ENCODE assay signal across 26 cellular contexts in genomic region chr2:159196393-159196925, GRCh38.
"Had no signal": no experiment of that assay in that cellular context is flagged by ENCODE, and none has a peak within 500 bp of the region (broad histone marks: within the 10 kb centered on the region; RNA-seq: fewer than 3 reads in every experiment).

No MANE protein-coding gene starts in this region.

- H3K9me3 Mint-ChIP-seq: activated naive CD4-positive, alpha-beta T cell treated with anti-CD3 and anti-CD28 coated beads for 36 hours; activated naive CD8-positive, alpha-beta T cell treated with anti-CD3 and anti-CD28 coated beads for 36 hours; activated T-helper 1 cell treated with anti-CD3 and anti-CD28 coated beads, Interleukin-12 subunit alpha, Interleukin-12 subunit beta, Interleukin-2, Interleukin-4 antibody, amounts not matched to agents 30 ng/mL and 10 ng/mL and 1 ng/mL, durations not matched to agents 14 hours and 24 hours and 36 hours; mesothelial cell of epicardium; naive thymus-derived CD4-positive, alpha-beta T cell; neural progenitor cell had no signal

- H3K27me3 ChIP-seq: adrenal gland, body of pancreas, dorsolateral prefrontal cortex, neural progenitor cell, thyroid gland had no signal

- H3K4me1 ChIP-seq: adrenal gland, body of pancreas had no signal

- H3K27me3 Mint-ChIP-seq: activated naive CD8-positive, alpha-beta T cell treated with anti-CD3 and anti-CD28 coated beads for 36 hours; naive thymus-derived CD4-positive, alpha-beta T cell; T-helper 17 cell had no signal

- H3K9me3 ChIP-seq: adrenal gland, body of pancreas, thyroid gland had no signal

- H3K4me3 Mint-ChIP-seq: activated naive CD4-positive, alpha-beta T cell treated with anti-CD3 and anti-CD28 coated beads for 36 hours; activated naive CD8-positive, alpha-beta T cell treated with anti-CD3 and anti-CD28 coated beads for 36 hours; activated T-helper 1 cell treated with anti-CD3 and anti-CD28 coated beads, Interleukin-12 subunit alpha, Interleukin-12 subunit beta, Interleukin-2, Interleukin-4 antibody, amounts not matched to agents 30 ng/mL and 10 ng/mL and 1 ng/mL, durations not matched to agents 14 hours and 24 hours and 36 hours; mesothelial cell of epicardium; naive thymus-derived CD4-positive, alpha-beta T cell; neural progenitor cell; T-helper 17 cell had no signal

- H3K27ac Mint-ChIP-seq: activated naive CD4-positive, alpha-beta T cell treated with anti-CD3 and anti-CD28 coated beads for 36 hours; activated naive CD8-positive, alpha-beta T cell treated with anti-CD3 and anti-CD28 coated beads for 36 hours; activated T-helper 1 cell treated with anti-CD3 and anti-CD28 coated beads, Interleukin-12 subunit alpha, Interleukin-12 subunit beta, Interleukin-2, Interleukin-4 antibody, amounts not matched to agents 30 ng/mL and 10 ng/mL and 1 ng/mL, durations not matched to agents 14 hours and 24 hours and 36 hours; neural progenitor cell had no signal

- H3K36me3 ChIP-seq: neural progenitor cell had no signal

- DNase-seq: activated CD4-positive, alpha-beta T cell treated with anti-CD3 and anti-CD28 coated beads for 48 hours; activated CD4-positive, alpha-beta T cell treated with anti-CD3 and anti-CD28 coated beads, Interleukin-2, amount 50 U/mL, for 48 hours; activated CD8-positive, alpha-beta memory T cell treated with anti-CD3 and anti-CD28 coated beads for 24 hours; activated effector memory CD4-positive, alpha-beta T cell treated with anti-CD3 and anti-CD28 coated beads, Interleukin-2, amount 50 U/mL, for 16 hours; activated naive CD4-positive, alpha-beta T cell treated with anti-CD3 and anti-CD28 coated beads for 36 hours; activated naive CD8-positive, alpha-beta T cell treated with anti-CD3 and anti-CD28 coated beads for 36 hours; activated T-cell treated with anti-CD3 and anti-CD28 coated beads, Interleukin-2, amount 50 U/mL, for 1 hour; adrenal gland; aorta; body of pancreas; effector memory CD4-positive, alpha-beta T cell; erythroblast; naive thymus-derived CD4-positive, alpha-beta T cell; stimulated activated CD4-positive, alpha-beta T cell treated with anti-CD3 and anti-CD28 coated beads, Interleukin-2, amount 100 ng/mL, for 48 hours; stimulated activated naive CD4-positive, alpha-beta T cell treated with Interleukin-2 at 50 U/mL for 16 hours; T-helper 17 cell; T1000; thyroid gland; WERI-Rb-1 had no signal

- H3K4me3 ChIP-seq: adrenal gland, body of pancreas, coronary artery, dorsolateral prefrontal cortex, neural progenitor cell, thyroid gland had no signal

- ATAC-seq: activated CD4-positive, CD25-positive, alpha-beta regulatory T cell treated with anti-CD3 and anti-CD28 coated beads, Interleukin-2, amount 50 U/mL, for 24 hours; body of pancreas; left lobe of liver; naive thymus-derived CD4-positive, alpha-beta T cell; T-helper 17 cell had no signal

- H3K27ac ChIP-seq: adrenal gland, body of pancreas, neural progenitor cell, thyroid gland, WERI-Rb-1 had no signal
